In the genomic region with DNA sequence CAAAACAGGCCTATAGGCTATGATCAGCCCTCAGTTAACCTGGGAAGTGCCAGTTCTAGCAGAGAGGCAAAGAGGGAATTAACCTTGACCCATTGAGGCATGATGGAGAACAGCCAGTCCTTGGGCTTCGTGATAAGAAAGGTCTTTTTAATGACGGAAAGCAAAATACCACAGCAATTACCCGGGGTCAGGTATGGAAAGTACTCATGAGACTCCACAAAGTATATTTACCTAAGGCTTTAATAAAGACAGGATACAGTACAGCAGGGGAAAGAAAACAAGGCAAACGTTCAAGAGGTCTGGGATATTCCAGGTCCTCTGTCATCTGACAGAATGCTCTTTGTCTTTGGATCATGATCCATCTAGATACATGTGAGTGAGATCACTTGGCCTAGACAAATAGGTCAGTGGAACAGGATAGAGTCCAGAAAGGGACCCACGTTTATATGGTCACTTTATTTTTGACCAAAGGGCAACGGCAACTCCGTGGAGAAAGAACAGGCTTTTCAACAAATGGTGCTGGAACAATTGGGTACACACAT, we compare ENCODE assay signal across 11 cellular contexts. TPM values are rescaled to one million over a fixed set of nuclear protein-coding genes. Genes with fewer than 3 reads are reported as not detected.
DNase-seq lines count a peak whose midpoint lies in the region; ATAC-seq and TF ChIP-seq lines count a peak whose summit lies in the region.
"Had no signal": no experiment of that assay in that cellular context is flagged by ENCODE, and none has a peak within 500 bp of the region (broad histone marks: within the 10 kb centered on the region; RNA-seq: fewer than 3 reads in every experiment).

No MANE protein-coding gene starts in this region.

- H3K9me3 Mint-ChIP-seq in chondrocyte (ENCODE audit: low read depth) = no peaks in the 10 kb centered on the region

- H3K4me1 ChIP-seq in left ventricle myocardium inferior (peaks cover 56% of the 10 kb centered on the region), left lung (peaks cover 0 to 23% of the 10 kb centered on the region in 2 donors), upper lobe of right lung (peaks cover 17% of the 10 kb centered on the region)

- ATAC-seq in left cardiac atrium (no peak), left lung (peak; percentile 92), upper lobe of right lung (peak; percentile 70)

- H3K27me3 Mint-ChIP-seq in chondrocyte (ENCODE audit: low read depth) = no peaks in the 10 kb centered on the region

- H3K36me3 ChIP-seq in left ventricle myocardium inferior = no peaks in the 10 kb centered on the region
- no peaks in the 10 kb centered on the region for H3K36me3 ChIP-seq in left lung
- H3K36me3 ChIP-seq in upper lobe of right lung = no peaks in the 10 kb centered on the region
- H3K36me3 ChIP-seq: MG63 had no signal

- H3K9me3 ChIP-seq in left ventricle myocardium inferior (replicated peaks) = no peaks in the 10 kb centered on the region
- no peaks in the 10 kb centered on the region for H3K9me3 ChIP-seq in left lung
- no peaks in the 10 kb centered on the region for H3K9me3 ChIP-seq in upper lobe of right lung
- H3K9me3 ChIP-seq: MG63 had no signal

- DNase-seq in left ventricle myocardium inferior = no peak
- DNase-seq in left cardiac atrium = no peak
- no peak for DNase-seq in left lung
- no peak for DNase-seq in upper lobe of right lung
- DNase-seq in chondrocyte (ENCODE audit: low spot score) = no peak
- DNase-seq in anterior cingulate cortex (lab: John Stamatoyannopoulos, UW) = no peak
- no peak for DNase-seq in activated gamma-delta T cell treated with Interleukin-2 at 50 U/mL for 16 hours
- DNase-seq: AML-193, foreskin fibroblast, MG63 had no signal

- no peak overlapping the region for H3K27ac Mint-ChIP-seq in chondrocyte (ENCODE audit: unreplicated experiment)

- H3K36me3 Mint-ChIP-seq in chondrocyte (ENCODE audit: low read depth) = no peaks in the 10 kb centered on the region

- peaks cover 53% of the 10 kb centered on the region for H3K4me1 Mint-ChIP-seq in chondrocyte (ENCODE audit: low read depth)

- no peak overlapping the region for H3K4me3 Mint-ChIP-seq in chondrocyte (ENCODE audit: unreplicated experiment)

- intact Hi-C loops in left ventricle myocardium inferior (cut with micrococcal nuclease) = no loop called here
- intact Hi-C loops in left cardiac atrium (cut with DNase I) = no loop called here
- intact Hi-C loops in left lung (cut with DNase I) = no loop called here
- intact Hi-C loops in upper lobe of right lung (cut with DNase I) = no loop called here

- H3K4me3 ChIP-seq in left ventricle myocardium inferior (no peak overlapping the region), left lung (no peak overlapping the region), upper lobe of right lung (no peak overlapping the region)
- H3K4me3 ChIP-seq: MG63 had no signal

- no peaks in the 10 kb centered on the region for H3K27me3 ChIP-seq in left ventricle myocardium inferior (ENCODE audit: low read depth)
- no peaks in the 10 kb centered on the region for H3K27me3 ChIP-seq in left lung
- no peaks in the 10 kb centered on the region for H3K27me3 ChIP-seq in upper lobe of right lung
- H3K27me3 ChIP-seq: MG63 had no signal

- TF ChIP-seq CTCF in left ventricle myocardium inferior (IDR thresholded peaks at IDR 0.05; ENCODE audit: borderline replicate concordance) (no peak), VCaP (conservative IDR thresholded peaks at IDR 0.05) (no peak), left lung (IDR thresholded peaks at IDR 0.05) (no peak), upper lobe of right lung (IDR thresholded peaks at IDR 0.05) (no peak), chondrocyte (IDR thresholded peaks at IDR 0.05) (no peak)

- H3K27ac ChIP-seq in left ventricle myocardium inferior (replicated peaks) = peak overlapping the region; percentile 6
- peak overlapping the region; percentile 71 for H3K27ac ChIP-seq in VCaP
- no peak overlapping the region for H3K27ac ChIP-seq in left lung
- no peak overlapping the region for H3K27ac ChIP-seq in upper lobe of right lung

RNA-seq across cellular contexts. Expression of a gene that starts 52.2 kb away (rescaled TPM):
- 4.5 TPM for total RNA-seq in left ventricle myocardium inferior
- 1 to 10 TPM; 5.4 to 7.2 TPM for total RNA-seq in left cardiac atrium
- total RNA-seq in left lung = 10 to 100 TPM in 1 of 2 donors, 1 to 10 TPM in 1; 9.7 to 15.4 TPM
- total RNA-seq in upper lobe of right lung = 13.1 TPM
- total RNA-seq in chondrocyte = 3.9 to 5.7 TPM (median 4.0 TPM) in 3 replicates

Comparison
In these comparisons a context has a peak if more than half of its experiments do, and no peak if none do; other contexts are left out.
1. H3K27ac ChIP-seq: peak in left ventricle myocardium inferior (single experiment) and VCaP (single experiment); none in left lung (0 of 2) and upper lobe of right lung (single experiment).
2. ATAC-seq: peak in left lung (single experiment) and upper lobe of right lung (single experiment); none in left cardiac atrium (0 of 2).